16 cellular contexts compared by ENCODE assay signal in genomic region chr3:45626096-45626887, GRCh38.
"Had no signal": no experiment of that assay in that cellular context is flagged by ENCODE, and none has a peak within 500 bp of the region (broad histone marks: within the 10 kb centered on the region; RNA-seq: fewer than 3 reads in every experiment).

No MANE protein-coding gene starts in this region.

- H3K4me1 ChIP-seq: suprapubic skin had no signal

- H3K4me3 Mint-ChIP-seq: activated CD4-positive, alpha-beta T cell treated with anti-CD3 and anti-CD28 coated beads, Interleukin-2, amount 10 ng/mL, durations not matched to agents 7 days and 5 days; nephron progenitor cell; type B pancreatic cell had no signal

- H3K27me3 ChIP-seq: right atrium auricular region, suprapubic skin had no signal

- H3K9me3 ChIP-seq: right atrium auricular region, suprapubic skin had no signal

- H3K27ac Mint-ChIP-seq: activated CD4-positive, alpha-beta T cell treated with anti-CD3 and anti-CD28 coated beads, Interleukin-2, amount 10 ng/mL, durations not matched to agents 7 days and 5 days; nephron progenitor cell; progenitor cell of endocrine pancreas; type B pancreatic cell had no signal

- H3K27me3 Mint-ChIP-seq: activated CD4-positive, alpha-beta T cell treated with anti-CD3 and anti-CD28 coated beads, Interleukin-2, amount 10 ng/mL, durations not matched to agents 7 days and 5 days; progenitor cell of endocrine pancreas; type B pancreatic cell had no signal

- H3K9me3 Mint-ChIP-seq: activated CD4-positive, alpha-beta T cell treated with anti-CD3 and anti-CD28 coated beads, Interleukin-2, amount 10 ng/mL, durations not matched to agents 7 days and 5 days; type B pancreatic cell had no signal

- H3K27ac ChIP-seq: right atrium auricular region, suprapubic skin had no signal

- H3K4me2 ChIP-seq: smooth muscle cell had no signal

- H3K4me3 ChIP-seq: right atrium auricular region, smooth muscle cell, suprapubic skin had no signal

- H3K4me1 Mint-ChIP-seq: nephron progenitor cell had no signal

- ATAC-seq: left ventricle myocardium superior; stimulated activated naive CD8-positive, alpha-beta T cell treated with anti-CD3 and anti-CD28 coated beads, Interleukin-15, Interleukin-2, amounts not matched to agents 100 U/mL and 50 U/mL, for 24 hours had no signal

- H3K36me3 ChIP-seq: right atrium auricular region, suprapubic skin had no signal

- DNase-seq: activated CD4-positive, alpha-beta T cell treated with anti-CD3 and anti-CD28 coated beads, Interleukin-2, amount 10 ng/mL, durations not matched to agents 7 days and 5 days; activated CD4-positive, CD25-positive, alpha-beta regulatory T cell; activated naive CD4-positive, alpha-beta T cell; aorta; hippocampal formation; kidney; left ventricle myocardium superior; mesendoderm; nephron progenitor cell; occipital lobe; stimulated activated naive CD8-positive, alpha-beta T cell treated with anti-CD3 and anti-CD28 coated beads, Interleukin-15, Interleukin-2, amounts not matched to agents 100 U/mL and 50 U/mL, for 24 hours had no signal
